12 cellular contexts compared by ENCODE assay signal in the genomic region with DNA sequence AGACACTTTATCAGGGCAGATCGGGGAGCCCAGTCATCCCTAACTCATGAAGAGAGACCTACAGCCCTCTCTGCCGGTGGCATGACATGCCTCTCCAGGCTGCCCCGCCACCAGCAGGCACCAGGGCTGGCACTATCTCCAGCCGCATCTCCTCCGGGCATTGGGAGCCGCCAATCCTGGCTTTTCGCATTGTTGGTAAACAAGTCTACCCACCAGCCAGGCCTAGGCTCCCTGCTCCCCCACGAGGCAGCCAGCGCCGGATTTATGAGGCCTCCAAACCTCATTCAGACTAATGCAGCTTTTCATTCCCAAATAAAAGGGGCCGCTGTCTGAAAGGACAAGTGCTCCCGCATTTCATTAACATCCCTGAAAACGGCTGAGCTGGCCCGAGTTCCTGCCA.
DNase-seq lines count a peak whose midpoint lies in the region; ATAC-seq and TF ChIP-seq lines count a peak whose summit lies in the region.
"Had no signal": no experiment of that assay in that cellular context is flagged by ENCODE, and none has a peak within 500 bp of the region (broad histone marks: within the 10 kb centered on the region; RNA-seq: fewer than 3 reads in every experiment).

No MANE protein-coding gene starts in this region.

- intact Hi-C loops in head of caudate nucleus (cut with DNase I): loop anchor here (5.0 kb wide), 1 partner anchor 335 kb away; no protein-coding TSS in a partner anchor

- no peak for TF ChIP-seq CTCF in GM10266 (IDR thresholded peaks at IDR 0.05; ENCODE audit: control insufficient read depth, insufficient read depth, low read depth, missing control alignments)

- DNase-seq in NCI-H748 (lab: John Stamatoyannopoulos, UW; ENCODE audit: unreplicated experiment): peak; percentile 34
- DNase-seq in NCI-H748 treated with DMSO at 0.1 percent for 48 hours (lab: John Stamatoyannopoulos, UW): no peak
- DNase-seq in NCI-H446 (lab: John Stamatoyannopoulos, UW): peak; percentile 51 to 63
- peak in 39 of 42 donors; percentile 11 to 78 (median 51) for DNase-seq in head of caudate nucleus
- peak in 38 of 49 donors; percentile 15 to 78 (median 54) for DNase-seq in substantia nigra (lab: John Stamatoyannopoulos, UW)
- no peak for DNase-seq in GM10266 (ENCODE audit: extremely low spot score)
- no peak for DNase-seq in stimulated activated CD4-positive, alpha-beta T cell treated with anti-CD3 and anti-CD28 coated beads, Interleukin-2, amount 100 ng/mL, for 48 hours
- DNase-seq: activated CD4-positive, alpha-beta T cell treated with anti-CD3 and anti-CD28 coated beads for 4 hours; activated naive CD4-positive, alpha-beta T cell treated with anti-CD3 and anti-CD28 coated beads for 36 hours; GOT3; kidney had no signal

- ATAC-seq in HG02981 (IDR thresholded peaks at IDR 0.05; ENCODE audit: unreplicated experiment): no peak

- no peak overlapping the region for H3K27ac ChIP-seq in substantia nigra (ENCODE audit: low read depth, low read length, poor library complexity, severe bottlenecking)

Comparison
In these comparisons a context has a peak if more than half of its experiments do, and no peak if none do; other contexts are left out.
1. DNase-seq: peak in NCI-H748 (single experiment), NCI-H446 (2 of 2), head of caudate nucleus (39 of 42) and substantia nigra (38 of 49); none in NCI-H748 treated with DMSO at 0.1 percent for 48 hours (single experiment), GM10266 (single experiment) and stimulated activated CD4-positive, alpha-beta T cell treated with anti-CD3 and anti-CD28 coated beads, Interleukin-2, amount 100 ng/mL, for 48 hours (0 of 2).